Comparison of ENCODE assay signal across 8 cellular contexts in genomic region chr4:149980941-149981340, GRCh38.
DNase-seq lines count a peak whose midpoint lies in the region; ATAC-seq and FAIRE-seq lines count a peak whose summit lies in the region.

No MANE protein-coding gene starts in this region.

- DNase-seq in NCI-H1436 (lab: John Stamatoyannopoulos, UW) (peak; percentile 49), NCI-H1436 treated with DMSO at 0.1 percent for 48 hours (lab: John Stamatoyannopoulos, UW) (no peak), HTR-8/SVneo (ENCODE audit: insufficient read length, low spot score) (peak; percentile 52), T-helper 22 cell (ENCODE audit: low read depth) (peak; percentile 0), left kidney (ENCODE audit: low read depth, low spot score) (peak; percentile 89)
- DNase-seq in central memory CD4-positive, alpha-beta T cell, result peak; percentile 3
- DNase-seq in stimulated activated CD8-positive, alpha-beta memory T cell treated with anti-CD3 and anti-CD28 coated beads, Interleukin-15, amount 100 ng/mL, for 24 hours (ENCODE audit: low read depth), result peak; percentile 1

- ATAC-seq in GM21529 (IDR thresholded peaks at IDR 0.05; ENCODE audit: unreplicated experiment), result peak; percentile 93

- peak; percentile 65 for FAIRE-seq in HTR-8/SVneo (lab: Jason Lieb, UNC)
